ENCODE assay signal across 21 cellular contexts in the genomic region with DNA sequence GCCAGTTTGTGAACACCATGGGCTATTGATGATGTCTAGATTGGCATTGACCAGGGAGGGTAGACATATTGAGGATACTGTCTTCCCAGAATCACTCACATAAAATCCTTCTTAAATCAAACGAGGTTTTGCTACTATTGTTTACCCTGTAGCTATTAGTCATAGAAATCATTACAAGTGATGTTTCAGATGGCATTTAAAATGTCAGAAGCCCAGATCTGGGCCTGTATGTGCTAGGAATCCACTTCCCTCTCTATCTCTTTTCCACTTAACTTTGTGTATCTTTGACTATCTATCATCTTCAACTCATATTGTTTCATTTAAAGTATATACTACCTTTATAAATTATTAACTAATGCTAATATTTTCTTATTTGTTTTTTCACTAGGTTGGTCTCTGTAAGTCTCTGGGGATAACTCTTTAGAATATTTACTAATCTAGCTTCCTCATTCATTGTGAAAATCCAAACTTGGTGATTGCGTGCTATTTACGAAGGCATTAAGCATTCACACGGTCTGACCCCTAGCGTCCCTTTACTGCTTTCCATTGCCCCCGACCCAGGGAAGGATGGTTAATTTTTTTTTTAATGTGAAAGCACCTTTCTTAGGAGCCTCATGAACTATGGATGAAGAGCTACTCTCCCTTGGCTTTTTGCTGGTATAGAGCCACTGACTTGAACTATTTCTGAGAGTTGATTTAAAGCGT.
DNase-seq lines count a peak whose midpoint lies in the region; ATAC-seq and TF ChIP-seq lines count a peak whose summit lies in the region.
"Had no signal": no experiment of that assay in that cellular context is flagged by ENCODE, and none has a peak within 500 bp of the region (broad histone marks: within the 10 kb centered on the region; RNA-seq: fewer than 3 reads in every experiment).

No MANE protein-coding gene starts in this region.

- H3K9me3 Mint-ChIP-seq in stimulated activated naive B cell treated with anti-CD40 and anti-IgM and Interleukin-4, amounts not matched to agents 10 μg/mL and 1 μg/mL and 100 μg/mL, for 72 hours = peaks cover 0 to 8% of the 10 kb centered on the region in 2 donors
- H3K9me3 Mint-ChIP-seq in CD8-positive, alpha-beta T cell = no peaks in the 10 kb centered on the region
- H3K9me3 Mint-ChIP-seq: HFFc6 had no signal

- no peak overlapping the region for H3K4me3 ChIP-seq in CD8-positive, alpha-beta T cell (ENCODE audit: low read depth, low read length)
- H3K4me3 ChIP-seq: BLaER1 treated with 17β-estradiol and CSF1 and Interleukin-3, amounts not matched to agents 10 nM and 100 nM; GM12878; GM23248 had no signal

- H3K27me3 ChIP-seq in CD8-positive, alpha-beta T cell (ENCODE audit: insufficient read depth, low read length) = no peaks in the 10 kb centered on the region
- H3K27me3 ChIP-seq: BLaER1 treated with 17β-estradiol and CSF1 and Interleukin-3, amounts not matched to agents 10 nM and 100 nM had no signal

- DNase-seq in DMS153 (lab: John Stamatoyannopoulos, UW) = peak; percentile 43
- DNase-seq in DMS153 treated with DMSO at 0.1 percent for 48 hours (lab: John Stamatoyannopoulos, UW; ENCODE audit: unreplicated experiment) = no peak
- peak; percentile 17 for DNase-seq in HuH-7 (ENCODE audit: low spot score)
- DNase-seq in stimulated activated naive B cell treated with anti-CD40 and anti-IgM and Interleukin-4, amounts not matched to agents 10 μg/mL and 1 μg/mL and 100 μg/mL, for 72 hours = no peak
- DNase-seq in hippocampal formation (lab: John Stamatoyannopoulos, UW) = no peak
- DNase-seq in CD8-positive, alpha-beta T cell = no peak
- DNase-seq: 8988T; CD8-positive, alpha-beta memory T cell; COR-L47; DMS 273 treated with DMSO at 0.1 percent for 48 hours; DND-41; EL; GM23248; HFFc6; KG1 had no signal

- H3K36me3 Mint-ChIP-seq in stimulated activated naive B cell treated with anti-CD40 and anti-IgM and Interleukin-4, amounts not matched to agents 10 μg/mL and 1 μg/mL and 100 μg/mL, for 72 hours = no peaks in the 10 kb centered on the region
- H3K36me3 Mint-ChIP-seq in CD8-positive, alpha-beta T cell = no peaks in the 10 kb centered on the region
- H3K36me3 Mint-ChIP-seq: CD8-positive, alpha-beta memory T cell had no signal

- intact Hi-C loops in CD8-positive, alpha-beta T cell (cut with DNase I, micrococcal nuclease) = no loop called here

- CTCF ChIA-PET in CD8-positive, alpha-beta T cell (lab: Charles Lee) = no interaction called here

- no peaks in the 10 kb centered on the region for H3K36me3 ChIP-seq in CD8-positive, alpha-beta T cell (ENCODE audit: insufficient read depth, low read length)
- H3K36me3 ChIP-seq: BLaER1 treated with 17β-estradiol and CSF1 and Interleukin-3, amounts not matched to agents 10 nM and 100 nM had no signal

- POLR2A ChIA-PET in CD8-positive, alpha-beta T cell (lab: Charles Lee) = no interaction called here

- no peak overlapping the region for H3K27ac Mint-ChIP-seq in stimulated activated naive B cell treated with anti-CD40 and anti-IgM and Interleukin-4, amounts not matched to agents 10 μg/mL and 1 μg/mL and 100 μg/mL, for 72 hours
- H3K27ac Mint-ChIP-seq in CD8-positive, alpha-beta T cell = no peak overlapping the region
- H3K27ac Mint-ChIP-seq: B cell; CD8-positive, alpha-beta memory T cell; HFFc6 had no signal

- no peak overlapping the region for H3K4me3 Mint-ChIP-seq in stimulated activated naive B cell treated with anti-CD40 and anti-IgM and Interleukin-4, amounts not matched to agents 10 μg/mL and 1 μg/mL and 100 μg/mL, for 72 hours
- H3K4me3 Mint-ChIP-seq in CD8-positive, alpha-beta T cell = no peak overlapping the region
- H3K4me3 Mint-ChIP-seq: B cell; CD8-positive, alpha-beta memory T cell; HFFc6 had no signal

- no peaks in the 10 kb centered on the region for H3K9me3 ChIP-seq in CD8-positive, alpha-beta T cell (ENCODE audit: low read length)
- H3K9me3 ChIP-seq: BLaER1 treated with 17β-estradiol and CSF1 and Interleukin-3, amounts not matched to agents 10 nM and 100 nM had no signal

- no peak for ATAC-seq in stimulated activated naive B cell treated with anti-CD40 and anti-IgM and Interleukin-4, amounts not matched to agents 10 μg/mL and 1 μg/mL and 100 μg/mL, for 72 hours (replicated peaks)
- no peak for ATAC-seq in CD8-positive, alpha-beta T cell
- ATAC-seq: GM12878, HCT116, HepG2 had no signal

- no peaks in the 10 kb centered on the region for H3K27me3 Mint-ChIP-seq in stimulated activated naive B cell treated with anti-CD40 and anti-IgM and Interleukin-4, amounts not matched to agents 10 μg/mL and 1 μg/mL and 100 μg/mL, for 72 hours
- H3K27me3 Mint-ChIP-seq in CD8-positive, alpha-beta T cell (ENCODE audit: low read depth) = no peaks in the 10 kb centered on the region
- H3K27me3 Mint-ChIP-seq: CD8-positive, alpha-beta memory T cell had no signal

- H3K4me1 ChIP-seq in CD8-positive, alpha-beta T cell (ENCODE audit: insufficient read depth, low read length) = no peaks in the 10 kb centered on the region
- H3K4me1 ChIP-seq: BLaER1 treated with 17β-estradiol and CSF1 and Interleukin-3, amounts not matched to agents 10 nM and 100 nM had no signal

- H3K27ac ChIP-seq in VCaP = peak overlapping the region; percentile 63
- no peak overlapping the region for H3K27ac ChIP-seq in CD8-positive, alpha-beta T cell (ENCODE audit: low read depth, low read length)
- H3K27ac ChIP-seq: BLaER1 treated with 17β-estradiol and CSF1 and Interleukin-3, amounts not matched to agents 10 nM and 100 nM; GM23248 had no signal

- no peaks in the 10 kb centered on the region for H3K4me1 Mint-ChIP-seq in stimulated activated naive B cell treated with anti-CD40 and anti-IgM and Interleukin-4, amounts not matched to agents 10 μg/mL and 1 μg/mL and 100 μg/mL, for 72 hours
- no peaks in the 10 kb centered on the region for H3K4me1 Mint-ChIP-seq in CD8-positive, alpha-beta T cell (ENCODE audit: low read depth)
- H3K4me1 Mint-ChIP-seq: B cell; CD8-positive, alpha-beta memory T cell had no signal

- TF ChIP-seq CTCF in VCaP (conservative IDR thresholded peaks at IDR 0.05) = peak; percentile 39
- TF ChIP-seq CTCF in CD8-positive, alpha-beta T cell (IDR thresholded peaks at IDR 0.05) = no peak

Comparison
In these comparisons a context has a peak if more than half of its experiments do, and no peak if none do; other contexts are left out.
1. DNase-seq: peak in DMS153 (single experiment) and HuH-7 (single experiment); none in DMS153 treated with DMSO at 0.1 percent for 48 hours (single experiment), stimulated activated naive B cell treated with anti-CD40 and anti-IgM and Interleukin-4, amounts not matched to agents 10 μg/mL and 1 μg/mL and 100 μg/mL, for 72 hours (single experiment), hippocampal formation (0 of 2) and CD8-positive, alpha-beta T cell (0 of 7).